ENCODE assay signal across 13 cellular contexts in genomic region chr16:70651524-70651923, GRCh38. TPM values are rescaled to one million over a fixed set of nuclear protein-coding genes. Genes with fewer than 3 reads are reported as not detected.
"Had no signal": no experiment of that assay in that cellular context is flagged by ENCODE, and none has a peak within 500 bp of the region (broad histone marks: within the 10 kb centered on the region; RNA-seq: fewer than 3 reads in every experiment).

No MANE protein-coding gene starts in this region.

- H3K27me3 ChIP-seq: thyroid gland, uterus had no signal

- H3K9me3 Mint-ChIP-seq: activated T-helper 2 cell treated with anti-CD3 and anti-CD28 coated beads, Interferon-gamma antibody, Interleukin-2, Interleukin-4, amounts not matched to agents 10 μg/mL and 5 μg/mL and 100 μg/mL, durations not matched to agents 14 hours and 24 hours and 36 hours; naive B cell; T-cell had no signal

- H3K36me3 Mint-ChIP-seq: naive B cell, T-cell had no signal

- ATAC-seq: T-cell had no signal

- DNase-seq: activated CD4-positive, alpha-beta T cell treated with anti-CD3 and anti-CD28 coated beads for 4 hours; activated naive CD4-positive, alpha-beta T cell treated with anti-CD3 and anti-CD28 coated beads, Interleukin-2, amount 50 U/mL, for 16 hours; activated T-cell treated with anti-CD3 and anti-CD28 coated beads for 4 hours; amniotic stem cell; naive B cell; small intestine; T-cell; T1000; thyroid gland; uterus had no signal

- H3K4me3 Mint-ChIP-seq: naive B cell, T-cell had no signal

- H3K27ac Mint-ChIP-seq: activated T-helper 2 cell treated with anti-CD3 and anti-CD28 coated beads, Interferon-gamma antibody, Interleukin-2, Interleukin-4, amounts not matched to agents 10 μg/mL and 5 μg/mL and 100 μg/mL, durations not matched to agents 14 hours and 24 hours and 36 hours; T-cell had no signal

- H3K4me1 ChIP-seq: uterus had no signal

- H3K27me3 Mint-ChIP-seq: T-cell had no signal

- H3K9me3 ChIP-seq: thyroid gland, uterus had no signal

- H3K27ac ChIP-seq: thyroid gland, uterus, VCaP had no signal

- FAIRE-seq: endothelial cell of umbilical vein, small intestine had no signal

- H3K36me3 ChIP-seq: thyroid gland, uterus had no signal

- H3K4me3 ChIP-seq: thyroid gland, uterus had no signal

RNA-seq across cellular contexts. Expression of gene IL34, which starts 5.2 kb away (rescaled TPM):
- total RNA-seq: activated T-helper 2 cell treated with anti-CD3 and anti-CD28 coated beads, Interferon-gamma antibody, Interleukin-2, Interleukin-4, amounts not matched to agents 10 μg/mL and 5 μg/mL and 100 μg/mL, durations not matched to agents 14 hours and 24 hours and 36 hours had no signal
